In genomic region chr20:15702161-15702560, GRCh38 we compare ENCODE assay signal across 19 cellular contexts.
DNase-seq lines count a peak whose midpoint lies in the region; ATAC-seq, FAIRE-seq and TF ChIP-seq lines count a peak whose summit lies in the region.
"Had no signal": no experiment of that assay in that cellular context is flagged by ENCODE, and none has a peak within 500 bp of the region (broad histone marks: within the 10 kb centered on the region; RNA-seq: fewer than 3 reads in every experiment).

No MANE protein-coding gene starts in this region.

- H2BK120ac ChIP-seq in IMR-90 (ENCODE audit: low read depth, low read length) = no peak overlapping the region

- no peaks in the 10 kb centered on the region for H3K9me1 ChIP-seq in IMR-90 (ENCODE audit: insufficient read depth, low read length)

- in situ Hi-C loops in IMR-90 (cut with MboI; ENCODE audit: low sequenced_read_pairs) = no loop called here

- intact Hi-C loops in IMR-90 (cut with micrococcal nuclease) (no loop called here), colonic mucosa (cut with DNase I) (no loop called here)

- no peaks in the 10 kb centered on the region for H3K27me3 ChIP-seq in IMR-90 (ENCODE audit: control insufficient read depth, insufficient read depth, low read length)
- H3K27me3 ChIP-seq in bronchial epithelial cell (ENCODE audit: control insufficient read depth, insufficient read depth, low read length) = no peaks in the 10 kb centered on the region
- no peaks in the 10 kb centered on the region for H3K27me3 ChIP-seq in colonic mucosa

- H3K4me3 ChIP-seq in AG04449 (ENCODE audit: low read depth, low read length) = no peak overlapping the region
- no peak overlapping the region for H3K4me3 ChIP-seq in IMR-90 (ENCODE audit: insufficient read depth, low read depth, low read length)
- H3K4me3 ChIP-seq in bronchial epithelial cell (ENCODE audit: low read depth, low read length) = no peak overlapping the region
- no peak overlapping the region for H3K4me3 ChIP-seq in colonic mucosa
- H3K4me3 ChIP-seq: GM23338 had no signal

- no peak overlapping the region for H2AK9ac ChIP-seq in IMR-90 (replicated peaks; ENCODE audit: low read depth, low read length, poor library complexity)

- no peak overlapping the region for H2BK15ac ChIP-seq in IMR-90 (ENCODE audit: low read depth, low read length)

- H3K18ac ChIP-seq in IMR-90 (ENCODE audit: low read depth, low read length) = no peak overlapping the region

- BruUV-seq in IMR-90 (replicated peaks; lab: Mats Ljungman, UMichigan) = no TSS peak

- H3K14ac ChIP-seq in IMR-90 (replicated peaks; ENCODE audit: low read depth, low read length) = no peak overlapping the region

- TF ChIP-seq CTCF in AG04449 (IDR thresholded peaks at IDR 0.05; ENCODE audit: insufficient read depth, low read length, missing control alignments) (no peak), IMR-90 (conservative IDR thresholded peaks at IDR 0.05; ENCODE audit: low read depth, low read length) (no peak), bronchial epithelial cell (IDR thresholded peaks at IDR 0.05; ENCODE audit: insufficient read depth, low read length, severe bottlenecking) (no peak), colonic mucosa (IDR thresholded peaks at IDR 0.05) (no peak)

- no peak overlapping the region for H4K91ac ChIP-seq in IMR-90 (ENCODE audit: insufficient read depth, low read depth, low read length)

- H3K36me3 ChIP-seq in IMR-90 (ENCODE audit: control insufficient read depth, insufficient read depth, low read length) = no peaks in the 10 kb centered on the region
- no peaks in the 10 kb centered on the region for H3K36me3 ChIP-seq in bronchial epithelial cell (ENCODE audit: control insufficient read depth, insufficient read depth, low read length)
- H3K36me3 ChIP-seq in colonic mucosa = no peaks in the 10 kb centered on the region

- H3K27ac ChIP-seq in IMR-90 (ENCODE audit: insufficient read depth, low read length) = no peak overlapping the region
- no peak overlapping the region for H3K27ac ChIP-seq in colonic mucosa

- no peak overlapping the region for H3K23ac ChIP-seq in IMR-90 (ENCODE audit: low read depth, low read length)

- no peaks in the 10 kb centered on the region for H4K20me1 ChIP-seq in IMR-90 (ENCODE audit: insufficient read depth, low read length)

- ATAC-seq in IMR-90 (ENCODE audit: low read depth) = no peak
- ATAC-seq: GM23338 had no signal

- no peak overlapping the region for H2BK5ac ChIP-seq in IMR-90 (ENCODE audit: low read depth, low read length, poor library complexity, severe bottlenecking)

- H2AK5ac ChIP-seq in IMR-90 (ENCODE audit: low read depth, low read length) = no peak overlapping the region

- no peaks in the 10 kb centered on the region for H3K9me3 ChIP-seq in IMR-90 (ENCODE audit: control insufficient read depth, insufficient read depth, low read length)
- H3K9me3 ChIP-seq in colonic mucosa = no peaks in the 10 kb centered on the region

- H4K8ac ChIP-seq in IMR-90 (ENCODE audit: low read depth in 2 of 2, low read length in 2 of 2) = no peak overlapping the region

- H3K4ac ChIP-seq in IMR-90 (ENCODE audit: low read depth, low read length) = no peak overlapping the region

- no peak overlapping the region for H2BK20ac ChIP-seq in IMR-90 (ENCODE audit: low read depth, low read length)

- no peak for FAIRE-seq in bronchial epithelial cell (lab: Jason Lieb, UNC)
- no peak for FAIRE-seq in H54 (lab: Jason Lieb, UNC)

- no peak overlapping the region for H3K9ac ChIP-seq in IMR-90 (ENCODE audit: low read depth, low read length)
- no peak overlapping the region for H3K9ac ChIP-seq in colonic mucosa (ENCODE audit: low read depth in 2 of 2, low read length in 2 of 2)

- TF ChIP-seq POLR2A in IMR-90 (IDR thresholded peaks at IDR 0.05; ENCODE audit: low read depth, low read length) (no peak), H54 (IDR thresholded peaks at IDR 0.05; ENCODE audit: low read depth, low read length) (no peak)

- POLR2A ChIA-PET in AG04449 (lab: Yijun Ruan, JAX) (no interaction called here), IMR-90 (lab: Charles Lee; ENCODE audit: unreplicated experiment) (no interaction called here)

- no peak overlapping the region for H4K5ac ChIP-seq in IMR-90 (ENCODE audit: low read depth, low read length)

- CTCF ChIA-PET in AG04449 (lab: Yijun Ruan, JAX) = no interaction called here
- CTCF ChIA-PET in IMR-90 (lab: Yijun Ruan, JAX) = no interaction called here

- H3K4me1 ChIP-seq in IMR-90 (ENCODE audit: control insufficient read depth, insufficient read depth, low read length) (peaks cover 2% of the 10 kb centered on the region; the same call in 1 of the 2 replicates), colonic mucosa (no peaks in the 10 kb centered on the region)

- dilution Hi-C loops in IMR-90 (cut with HindIII; ENCODE audit: low sequenced_read_pairs, unreplicated experiment) = no loop called here

- no peaks in the 10 kb centered on the region for H3K79me1 ChIP-seq in IMR-90 (ENCODE audit: low read depth in 1 of 2, low read length in 2 of 2)

- TF ChIP-seq RAD21 in IMR-90 (IDR thresholded peaks at IDR 0.05; ENCODE audit: low read length) = no peak

- no peak overlapping the region for H3K56ac ChIP-seq in IMR-90 (ENCODE audit: extremely low read depth, insufficient read depth, low read length)

- H2AFZ ChIP-seq in IMR-90 (replicated peaks; ENCODE audit: low read length, poor library complexity) = no peak overlapping the region
- H2AFZ ChIP-seq: GM23338 had no signal

- 20% methylated on average over 1 of the region's 2 CpGs; no CpG with 5 or more reads in 1 of the 2 experiments for WGBS in IMR-90 (ENCODE audit: extremely low coverage in 2 of 2, insufficient read length in 1 of 2), 2 experiments

- H3K4me2 ChIP-seq in IMR-90 (ENCODE audit: low read depth, low read length) = no peak overlapping the region
- H3K4me2 ChIP-seq: GM23338 had no signal

- DNase-seq in AG04449 (ENCODE audit: low read depth, low spot score) = peak; percentile 33
- peak; percentile 56 for DNase-seq in IMR-90
- DNase-seq in bronchial epithelial cell (ENCODE audit: low read depth) = peak; percentile 15
- peak; percentile 24 for DNase-seq in non-pigmented ciliary epithelial cell (ENCODE audit: low read depth)
- no peak for DNase-seq in H54 (ENCODE audit: insufficient read length, low spot score)
- DNase-seq in NCI-H2107 treated with DMSO at 0.1 percent for 48 hours (lab: John Stamatoyannopoulos, UW; ENCODE audit: unreplicated experiment) = no peak
- DNase-seq in iPS-NIHi7 (ENCODE audit: extremely low spot score) = no peak
- no peak for DNase-seq in colonic mucosa
- DNase-seq: CD4-positive, CD25-positive, alpha-beta regulatory T cell; DMS79; GDM1; Kasumi-1; MV-4-11; NCI-H1436; NCI-H2081; NCI-H524 treated with DMSO at 0.1 percent for 48 hours; NK-92 treated with Interleukin-12 subunit alpha and Interleukin-12 subunit beta, amount 100 ng/mL, for 24 hours; OCI-M1 had no signal

TF ChIP-seq in IMR-90, 13 proteins besides CTCF, POLR2A, EP300 and RAD21:
- no peak for TF ChIP-seq RFX5 (IDR thresholded peaks at IDR 0.05; ENCODE audit: low read depth, low read length)
- no peak for TF ChIP-seq ELK1 (IDR thresholded peaks at IDR 0.05; ENCODE audit: borderline replicate concordance, low read depth, low read length)
- no peak for TF ChIP-seq SMC3 (IDR thresholded peaks at IDR 0.05; ENCODE audit: low read depth, low read length)
- TF ChIP-seq RCOR1 (IDR thresholded peaks at IDR 0.05; ENCODE audit: insufficient replicate concordance, low read length) = no peak
TF ChIP-seq in IMR-90: peak in this region for 0.

Comparison
In these comparisons a context has a peak if more than half of its experiments do, and no peak if none do; other contexts are left out.
1. DNase-seq: peak in AG04449 (single experiment), IMR-90 (single experiment), bronchial epithelial cell (single experiment) and non-pigmented ciliary epithelial cell (single experiment); none in H54 (single experiment), NCI-H2107 treated with DMSO at 0.1 percent for 48 hours (single experiment), iPS-NIHi7 (single experiment) and colonic mucosa (single experiment).